ENCODE assay signal across 10 cellular contexts in genomic region chr2:20643060-20643459, GRCh38. TPM values are rescaled to one million over a fixed set of nuclear protein-coding genes. Genes with fewer than 3 reads are reported as not detected.
DNase-seq lines count a peak whose midpoint lies in the region; ATAC-seq and TF ChIP-seq lines count a peak whose summit lies in the region.
"Had no signal": no experiment of that assay in that cellular context is flagged by ENCODE, and none has a peak within 500 bp of the region (broad histone marks: within the 10 kb centered on the region; RNA-seq: fewer than 3 reads in every experiment).

No MANE protein-coding gene starts in this region.

- peaks cover 5 to 53% (median 23%) of the 10 kb centered on the region in 4 donors for H3K36me3 ChIP-seq in sigmoid colon

- no peak for TF ChIP-seq POLR2A in sigmoid colon (IDR thresholded peaks at IDR 0.05)

- H3K9me3 ChIP-seq in sigmoid colon: no peaks in the 10 kb centered on the region

- peak; percentile 27 for DNase-seq in DMS79 (lab: John Stamatoyannopoulos, UW)
- DNase-seq in RWPE1 (ENCODE audit: low spot score): no peak
- DNase-seq in epithelial cell of esophagus (ENCODE audit: low read depth): peak; percentile 74
- no peak for DNase-seq in sigmoid colon
- no peak for DNase-seq in hepatic stellate cell (ENCODE audit: low spot score)
- no peak for DNase-seq in HPDE6-E6E7 (ENCODE audit: extremely low spot score)
- DNase-seq: NCI-H1048 had no signal

- H3K27ac ChIP-seq in RWPE1 (peak overlapping the region; percentile 21; the same call in 1 of the 2 replicates), sigmoid colon (peak overlapping the region; percentile 92 to 97 (median 94))
- H3K27ac ChIP-seq: HL-60 had no signal

- no peak for TF ChIP-seq EP300 in sigmoid colon (IDR thresholded peaks at IDR 0.05)

- intact Hi-C loops in sigmoid colon (cut with DNase I): loop anchor here (2.0 to 10.0 kb wide), 3 partner anchors 246 to 508 kb away; no protein-coding TSS in a partner anchor

- peaks cover 0 to 62% (median 56%) of the 10 kb centered on the region in 4 donors for H3K4me1 ChIP-seq in sigmoid colon

- ATAC-seq in GM18868 (IDR thresholded peaks at IDR 0.05; ENCODE audit: unreplicated experiment): no peak
- ATAC-seq in GM21447 (IDR thresholded peaks at IDR 0.05; ENCODE audit: unreplicated experiment): no peak

- POLR2A ChIA-PET in RWPE1 (lab: Yijun Ruan, JAX; ENCODE audit: low non-redundant PET): interaction anchor here (3.0 kb wide), 1 partner anchor 196 kb away, joined by 13 read pairs; the partner anchor contains the start of gene RHOB

- no peak overlapping the region for H3K4me3 ChIP-seq in epithelial cell of esophagus (ENCODE audit: low read length)
- H3K4me3 ChIP-seq in sigmoid colon: no peak overlapping the region

- CTCF ChIA-PET in RWPE1 (lab: Yijun Ruan, JAX): interaction anchor here (0.5 to 3.3 kb wide), 22 partner anchors 7 to 319 kb away, joined by 3 to 39 read pairs (median 6); partner anchors contain the start of gene RHOB

- WGBS in sigmoid colon, 2 donors: 97% methylated on average over 7 of the region's 7 CpGs

- TF ChIP-seq CTCF in RWPE1 (conservative IDR thresholded peaks at IDR 0.05; ENCODE audit: low read depth): no peak
- TF ChIP-seq CTCF in epithelial cell of esophagus (IDR thresholded peaks at IDR 0.05; ENCODE audit: insufficient read depth, low read depth, low read length, missing control alignments): no peak
- TF ChIP-seq CTCF in sigmoid colon (IDR thresholded peaks at IDR 0.05): no peak

- H3K27me3 ChIP-seq in sigmoid colon: no peaks in the 10 kb centered on the region

RNA-seq across cellular contexts. Expression of gene HS1BP3, which starts 7.8 kb away (rescaled TPM):
- total RNA-seq in sigmoid colon: 10 to 100 TPM; 32.3 to 54.6 (median 41.8) TPM
- 10 to 100 TPM; 25.2 to 36.3 (median 25.3) TPM for polyA plus RNA-seq in sigmoid colon

RNA-seq across cellular contexts. Expression of gene GDF7, which starts 23.9 kb away (rescaled TPM):
- total RNA-seq in sigmoid colon: 1 to 10 TPM in 1 of 4 donors, under 1 TPM in 3; 0.49 to 1.6 (median 0.77) TPM
- under 1 TPM; under 0.01 to 0.60 (median under 0.01) TPM for polyA plus RNA-seq in sigmoid colon

Comparison
In these comparisons a context has a peak if more than half of its experiments do, and no peak if none do; other contexts are left out.
1. DNase-seq: peak in DMS79 (single experiment) and epithelial cell of esophagus (single experiment); none in RWPE1 (single experiment), sigmoid colon (single experiment), hepatic stellate cell (single experiment) and HPDE6-E6E7 (single experiment).